In genomic region chr15:85689729-85690128, GRCh38 we compare ENCODE assay signal across 8 cellular contexts.
A peak's percentile ranks its signal among the peaks of the same experiment; 100 is the strongest.
DNase-seq lines count a peak whose midpoint lies in the region; ATAC-seq and TF ChIP-seq lines count a peak whose summit lies in the region.

No MANE protein-coding gene starts in this region.

- peak overlapping the region; percentile 75 for H3K27ac ChIP-seq in hepatocyte

- no peak overlapping the region for H2AFZ ChIP-seq in hepatocyte

- H3K27ac Mint-ChIP-seq in activated naive CD8-positive, alpha-beta T cell treated with anti-CD3 and anti-CD28 coated beads, Interleukin-2, amount 10 ng/mL, durations not matched to agents 7 days and 5 days, result peak overlapping the region; percentile 99

- peak overlapping the region; percentile 97 for H3K4me3 Mint-ChIP-seq in activated naive CD8-positive, alpha-beta T cell treated with anti-CD3 and anti-CD28 coated beads, Interleukin-2, amount 10 ng/mL, durations not matched to agents 7 days and 5 days

- TF ChIP-seq CTCF in hepatocyte (IDR thresholded peaks at IDR 0.05; ENCODE audit: poor library complexity) (no peak), GM13977 (IDR thresholded peaks at IDR 0.05; ENCODE audit: extremely low read depth, insufficient read depth, missing control alignments) (no peak)

- no peaks in the 10 kb centered on the region for H4K20me1 ChIP-seq in hepatocyte (ENCODE audit: insufficient read depth, poor library complexity, severe bottlenecking)

- peak; percentile 84 for ATAC-seq in activated naive CD8-positive, alpha-beta T cell treated with anti-CD3 and anti-CD28 coated beads, Interleukin-2, amount 10 ng/mL, durations not matched to agents 7 days and 5 days (ENCODE audit: low read depth)

- peaks cover 3% of the 10 kb centered on the region for H3K79me2 ChIP-seq in hepatocyte

- H3K36me3 ChIP-seq in H7 (replicated peaks; ENCODE audit: control insufficient read depth, insufficient read depth, low read length), result peaks cover 1% of the 10 kb centered on the region; the same call in 1 of the 2 replicates
- no peaks in the 10 kb centered on the region for H3K36me3 ChIP-seq in hepatocyte (replicated peaks; ENCODE audit: insufficient read depth, low read depth)

- no peaks in the 10 kb centered on the region for H3K27me3 Mint-ChIP-seq in activated naive CD8-positive, alpha-beta T cell treated with anti-CD3 and anti-CD28 coated beads, Interleukin-2, amount 10 ng/mL, durations not matched to agents 7 days and 5 days

- TF ChIP-seq POLR2A in Raji (IDR thresholded peaks at IDR 0.05; ENCODE audit: insufficient read depth, low read depth, low read length), result peak; percentile 87

- peaks cover 61% of the 10 kb centered on the region for H3K4me1 Mint-ChIP-seq in activated naive CD8-positive, alpha-beta T cell treated with anti-CD3 and anti-CD28 coated beads, Interleukin-2, amount 10 ng/mL, durations not matched to agents 7 days and 5 days

- no peak overlapping the region for H3K4me3 ChIP-seq in H7 (ENCODE audit: insufficient read depth, low read depth, low read length)
- H3K4me3 ChIP-seq in hepatocyte, result no peak overlapping the region
- H3K4me3 ChIP-seq in skeletal muscle cell (ENCODE audit: low read depth, low read length), result peak overlapping the region; percentile 10

- WGBS in hepatocyte (ENCODE audit: low lambda C conversion rate, missing lambda C conversion rate), result 18% methylated on average over 9 of the region's 9 CpGs

- no peaks in the 10 kb centered on the region for H3K9me2 ChIP-seq in hepatocyte (replicated peaks; ENCODE audit: insufficient read depth)

- POLR2A ChIA-PET in activated naive CD8-positive, alpha-beta T cell treated with anti-CD3 and anti-CD28 coated beads, Interleukin-2, amount 10 ng/mL, durations not matched to agents 7 days and 5 days (lab: Charles Lee), result interaction anchor here (0.6 to 6.1 kb wide), 11 partner anchors 10 to 373 kb away, joined by 3 to 101 read pairs (median 8); no protein-coding TSS in a partner anchor

- H3K36me3 Mint-ChIP-seq in activated naive CD8-positive, alpha-beta T cell treated with anti-CD3 and anti-CD28 coated beads, Interleukin-2, amount 10 ng/mL, durations not matched to agents 7 days and 5 days, result peaks cover 34% of the 10 kb centered on the region

- H3K9me3 Mint-ChIP-seq in activated naive CD8-positive, alpha-beta T cell treated with anti-CD3 and anti-CD28 coated beads, Interleukin-2, amount 10 ng/mL, durations not matched to agents 7 days and 5 days, result no peaks in the 10 kb centered on the region

- in situ Hi-C loops in G401 (cut with HindIII; ENCODE audit: low sequenced_read_pairs), result no loop called here
- in situ Hi-C loops in GM13977 (cut with MboI; ENCODE audit: low pct_unique_long_range_greater_than_20kb, low sequenced_read_pairs, unreplicated experiment), result no loop called here

- H3K4me2 ChIP-seq in hepatocyte, result peak overlapping the region; percentile 73

- peaks cover 6% of the 10 kb centered on the region for H3K4me1 ChIP-seq in hepatocyte (ENCODE audit: insufficient read depth)

- peak; percentile 8 for DNase-seq in G401 (ENCODE audit: low spot score)
- peak; percentile 33 for DNase-seq in H7
- DNase-seq in activated naive CD8-positive, alpha-beta T cell treated with anti-CD3 and anti-CD28 coated beads, Interleukin-2, amount 10 ng/mL, durations not matched to agents 7 days and 5 days, result peak; percentile 72
- peak; percentile 58 for DNase-seq in hepatocyte (ENCODE audit: low spot score)
- DNase-seq in skeletal muscle cell (ENCODE audit: low read depth), result peak; percentile 51
- DNase-seq in GM13977 (ENCODE audit: low spot score), result no peak
- DNase-seq in GOT3 (lab: John Stamatoyannopoulos, UW), result no peak

- no peaks in the 10 kb centered on the region for H3K9me3 ChIP-seq in hepatocyte (ENCODE audit: low read depth)

- H3K27me3 ChIP-seq in H7 (ENCODE audit: control insufficient read depth, insufficient read depth, low read length) (no peaks in the 10 kb centered on the region), hepatocyte (no peaks in the 10 kb centered on the region)

Comparison
In these comparisons a context has a peak if more than half of its experiments do, and no peak if none do; other contexts are left out.
1. DNase-seq: peak in G401 (single experiment), H7 (single experiment), activated naive CD8-positive, alpha-beta T cell treated with anti-CD3 and anti-CD28 coated beads, Interleukin-2, amount 10 ng/mL, durations not matched to agents 7 days and 5 days (single experiment), hepatocyte (single experiment) and skeletal muscle cell (single experiment); none in GM13977 (single experiment) and GOT3 (single experiment).